Comparison of ENCODE assay signal across 8 cellular contexts in the genomic region with DNA sequence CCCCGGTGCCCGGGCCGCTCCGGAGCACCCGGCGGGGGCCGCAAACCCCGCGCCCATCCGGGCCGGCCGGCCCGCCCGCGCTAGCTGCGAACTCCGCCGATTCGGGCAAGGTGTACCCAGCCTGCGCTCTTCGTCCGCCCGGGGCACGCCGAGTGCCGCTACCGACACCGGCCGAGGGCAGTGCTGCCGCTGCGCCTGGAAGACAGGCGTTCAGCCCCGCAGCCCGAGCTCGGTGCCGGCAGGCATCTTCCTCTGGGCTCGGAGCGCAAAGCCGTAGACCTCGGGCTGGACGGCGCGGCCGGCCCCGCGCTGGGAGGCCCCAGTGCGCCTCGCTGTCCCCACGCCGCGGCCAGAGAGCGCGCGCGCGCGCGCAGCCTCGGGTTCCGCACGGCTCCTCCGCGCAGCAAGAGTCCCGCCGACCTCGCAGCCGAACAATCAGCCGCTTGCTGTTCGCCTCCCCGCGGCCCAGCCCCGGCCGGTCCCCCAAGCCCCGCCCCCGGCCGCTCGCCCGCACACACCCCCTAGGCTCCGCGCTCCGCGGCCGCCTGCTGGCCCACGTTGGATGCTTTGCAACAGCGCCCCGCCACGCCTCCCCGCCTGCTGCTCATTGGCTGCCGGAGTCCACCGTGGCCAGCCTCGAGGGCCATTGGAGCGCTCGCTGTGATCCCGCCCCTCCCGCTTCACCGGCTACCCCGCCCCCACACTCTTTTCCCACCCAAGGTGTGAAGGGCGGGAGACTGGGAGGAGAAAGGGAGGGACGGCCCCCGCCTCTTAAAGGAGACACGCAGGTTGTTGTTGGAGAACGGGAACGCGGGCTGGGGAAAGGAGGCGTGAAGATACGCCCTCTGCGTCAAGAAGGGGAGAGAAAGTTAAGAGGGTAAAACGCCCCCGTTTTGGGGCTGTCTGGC. TPM values are rescaled to one million over a fixed set of nuclear protein-coding genes. Genes with fewer than 3 reads are reported as not detected.
DNase-seq lines count a peak whose midpoint lies in the region; ATAC-seq, FAIRE-seq and TF ChIP-seq lines count a peak whose summit lies in the region.

A gene with protein sequence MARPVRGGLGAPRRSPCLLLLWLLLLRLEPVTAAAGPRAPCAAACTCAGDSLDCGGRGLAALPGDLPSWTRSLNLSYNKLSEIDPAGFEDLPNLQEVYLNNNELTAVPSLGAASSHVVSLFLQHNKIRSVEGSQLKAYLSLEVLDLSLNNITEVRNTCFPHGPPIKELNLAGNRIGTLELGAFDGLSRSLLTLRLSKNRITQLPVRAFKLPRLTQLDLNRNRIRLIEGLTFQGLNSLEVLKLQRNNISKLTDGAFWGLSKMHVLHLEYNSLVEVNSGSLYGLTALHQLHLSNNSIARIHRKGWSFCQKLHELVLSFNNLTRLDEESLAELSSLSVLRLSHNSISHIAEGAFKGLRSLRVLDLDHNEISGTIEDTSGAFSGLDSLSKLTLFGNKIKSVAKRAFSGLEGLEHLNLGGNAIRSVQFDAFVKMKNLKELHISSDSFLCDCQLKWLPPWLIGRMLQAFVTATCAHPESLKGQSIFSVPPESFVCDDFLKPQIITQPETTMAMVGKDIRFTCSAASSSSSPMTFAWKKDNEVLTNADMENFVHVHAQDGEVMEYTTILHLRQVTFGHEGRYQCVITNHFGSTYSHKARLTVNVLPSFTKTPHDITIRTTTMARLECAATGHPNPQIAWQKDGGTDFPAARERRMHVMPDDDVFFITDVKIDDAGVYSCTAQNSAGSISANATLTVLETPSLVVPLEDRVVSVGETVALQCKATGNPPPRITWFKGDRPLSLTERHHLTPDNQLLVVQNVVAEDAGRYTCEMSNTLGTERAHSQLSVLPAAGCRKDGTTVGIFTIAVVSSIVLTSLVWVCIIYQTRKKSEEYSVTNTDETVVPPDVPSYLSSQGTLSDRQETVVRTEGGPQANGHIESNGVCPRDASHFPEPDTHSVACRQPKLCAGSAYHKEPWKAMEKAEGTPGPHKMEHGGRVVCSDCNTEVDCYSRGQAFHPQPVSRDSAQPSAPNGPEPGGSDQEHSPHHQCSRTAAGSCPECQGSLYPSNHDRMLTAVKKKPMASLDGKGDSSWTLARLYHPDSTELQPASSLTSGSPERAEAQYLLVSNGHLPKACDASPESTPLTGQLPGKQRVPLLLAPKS (minus strand): TSS at position 448 of the 908 bp plus-strand sequence. CDS start 615 bp downstream, outside the sequence.

- 0% methylated on average over 8 of the region's 109 CpGs for WGBS in mammary epithelial cell (ENCODE audit: low coverage, missing lambda C conversion rate)
- WGBS in small intestine, 3 donors = 0 to 1% (median 0%) methylated on average over 78 to 109 of the region's 109 CpGs

- peaks cover 7% of the 10 kb centered on the region for H3K79me2 ChIP-seq in mammary epithelial cell (ENCODE audit: insufficient read depth, low read length)

- no TSS peak for BruUV-seq in mammary epithelial cell (replicated peaks; lab: Mats Ljungman, UMichigan)

- H3K4me3 ChIP-seq in WI38 (ENCODE audit: low read depth, low read length) = peak within 1 kb of the TSS; percentile 93
- peak within 1 kb of the TSS; percentile 52 to 95 (median 88) for H3K4me3 ChIP-seq in mammary epithelial cell (replicated peaks in 1 of 3; ENCODE audit: insufficient read depth in 1 of 3, low read depth in 2 of 3, low read length in 3 of 3)
- peak within 1 kb of the TSS; percentile 96 to 97 for H3K4me3 ChIP-seq in small intestine (ENCODE audit: low read depth in 1 of 2, low read length in 2 of 2)

- H3K4me2 ChIP-seq in mammary epithelial cell (ENCODE audit: insufficient read depth, low read depth, low read length) = peak within 1 kb of the TSS; percentile 95

- H3K27me3 ChIP-seq in mammary epithelial cell (ENCODE audit: insufficient read depth, low read length) (no peaks in the 10 kb centered on the region), small intestine (ENCODE audit: control insufficient read depth in 2 of 2, insufficient read depth in 2 of 2, low read length in 2 of 2) (no peaks in the 10 kb centered on the region)

- FAIRE-seq in small intestine (lab: Jason Lieb, UNC) = no peak

- no peaks in the 10 kb centered on the region for H4K20me1 ChIP-seq in mammary epithelial cell (ENCODE audit: insufficient read depth, low read length)

- in situ Hi-C loops in mammary epithelial cell (cut with MboI; ENCODE audit: low sequenced_read_pairs in 2 of 2) = no loop called here

- peak within 1 kb of the TSS; percentile 89 for H2AFZ ChIP-seq in mammary epithelial cell (ENCODE audit: low read depth, low read length)

- H3K4me1 ChIP-seq in mammary epithelial cell (ENCODE audit: insufficient read depth, low read length) (peaks cover 2% of the 10 kb centered on the region), small intestine (ENCODE audit: control insufficient read depth in 2 of 2, insufficient read depth in 1 of 2, low read depth in 1 of 2, low read length in 1 of 2) (peaks cover 0 to 11% of the 10 kb centered on the region in 2 donors)

- H3K9ac ChIP-seq in mammary epithelial cell (ENCODE audit: insufficient read depth, low read length) = peak within 1 kb of the TSS; percentile 21

- dilution Hi-C loops in mammary epithelial cell (cut with HindIII; ENCODE audit: low sequenced_read_pairs) = no loop called here

- H3K36me3 ChIP-seq in mammary epithelial cell (ENCODE audit: insufficient read depth, low read length) = no peaks in the 10 kb centered on the region
- no peaks in the 10 kb centered on the region for H3K36me3 ChIP-seq in small intestine (ENCODE audit: control insufficient read depth in 2 of 2, insufficient read depth in 2 of 2, low read length in 2 of 2)

- peak; percentile 98 for ATAC-seq in GM18867 (IDR thresholded peaks at IDR 0.05; ENCODE audit: unreplicated experiment)
- peak; percentile 98 for ATAC-seq in HG03097 (IDR thresholded peaks at IDR 0.05; ENCODE audit: low FRiP score, unreplicated experiment)

- intact Hi-C loops in mammary epithelial cell (cut with micrococcal nuclease) = loop anchor here (2.0 to 5.0 kb wide), 6 partner anchors 58 to 316 kb away; no protein-coding TSS in a partner anchor

- no peak within 1 kb of the TSS for H3K27ac ChIP-seq in mammary epithelial cell (ENCODE audit: insufficient read depth, low read depth, low read length)
- peak within 1 kb of the TSS; percentile 85 to 95 for H3K27ac ChIP-seq in small intestine (ENCODE audit: low read depth in 1 of 2, low read length in 1 of 2)

- H3K9me3 ChIP-seq in mammary epithelial cell (replicated peaks; ENCODE audit: insufficient read depth, low read length) = no peaks in the 10 kb centered on the region
- H3K9me3 ChIP-seq in small intestine (ENCODE audit: control insufficient read depth, low read depth) = no peaks in the 10 kb centered on the region

- no peak for TF ChIP-seq CTCF in WI38 (IDR thresholded peaks at IDR 0.05; ENCODE audit: low read depth, low read length)
- TF ChIP-seq CTCF in mammary epithelial cell (conservative IDR thresholded peaks at IDR 0.05 in 1 of 2, IDR thresholded peaks at IDR 0.05 in 1 of 2; ENCODE audit: extremely low read depth in 1 of 2, insufficient read depth in 1 of 2, low read depth in 1 of 2, low read length in 2 of 2) = peak in 1 of 2 donors; percentile 38

- DNase-seq in A172 (ENCODE audit: low spot score) = peak; percentile 92
- DNase-seq in NCI-H2171 treated with DMSO at 0.1 percent for 48 hours (lab: John Stamatoyannopoulos, UW) = peak; percentile 89
- DNase-seq in mammary epithelial cell = peak; percentile 97
- peak; percentile 98 for DNase-seq in iPS-NIHi11 (ENCODE audit: low spot score)
- peak; percentile 99 for DNase-seq in small intestine

- CTCF ChIA-PET in mammary epithelial cell (lab: Charles Lee; ENCODE audit: low non-redundant PET) = no interaction called here

RNA-seq across cellular contexts. Expression of the gene that starts here (rescaled TPM):
- total RNA-seq in A172 (2014; rRNA removed; shearing (Covaris generic)) = 26.7 and 32.0 TPM in 2 replicates
- total RNA-seq in mammary epithelial cell = 10 to 100 TPM; 11.7 to 15.3 TPM
- polyA plus RNA-seq in mammary epithelial cell = 10.4 TPM
- 82.8 TPM for polyA minus RNA-seq in mammary epithelial cell
- polyA plus RNA-seq in small intestine = 10 to 100 TPM in 1 of 3 donors, 1 to 10 TPM in 2; 3.5 to 39.3 (median 4.5) TPM
